Comparison of ENCODE assay signal across 22 cellular contexts in the genomic region with DNA sequence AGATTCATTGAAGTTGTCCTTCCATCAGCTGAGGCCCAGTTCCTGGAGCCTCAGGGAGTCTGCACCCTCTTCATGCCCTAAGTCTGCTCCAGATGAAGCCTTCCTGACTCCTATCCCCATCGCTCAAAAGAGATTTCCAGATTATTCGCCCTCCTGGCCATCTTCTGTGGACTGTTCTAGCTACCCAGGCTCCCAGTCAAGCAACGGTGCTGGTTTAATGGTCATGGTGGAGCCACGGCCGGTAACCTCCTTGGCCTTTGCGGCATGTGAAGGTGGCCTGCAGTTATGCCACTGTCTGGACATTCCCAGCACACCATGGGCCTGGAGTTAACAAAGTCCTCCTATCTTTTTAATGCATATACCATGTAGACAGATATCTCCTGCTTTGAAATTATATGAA.
"Had no signal": no experiment of that assay in that cellular context is flagged by ENCODE, and none has a peak within 500 bp of the region (broad histone marks: within the 10 kb centered on the region; RNA-seq: fewer than 3 reads in every experiment).

No MANE protein-coding gene starts in this region.

- H3K27ac Mint-ChIP-seq: natural killer cell; nephron; neural progenitor cell; progenitor cell of endocrine pancreas; stimulated activated effector memory CD8-positive, alpha-beta T cell treated with anti-CD3 and anti-CD28 coated beads, Interleukin-12 subunit alpha, Interleukin-12 subunit beta, amount 100 ng/mL, for 72 hours; stimulated activated naive B cell treated with anti-CD40 and anti-IgM and Interleukin-4, amounts not matched to agents 10 μg/mL and 1 μg/mL and 100 μg/mL, for 72 hours; stimulated activated naive CD8-positive, alpha-beta T cell treated with anti-CD3 and anti-CD28 coated beads, Interleukin-15, Interleukin-2, amounts not matched to agents 100 ng/mL and 50 ng/mL, for 24 hours had no signal

- H3K9me3 Mint-ChIP-seq: natural killer cell; stimulated activated effector memory CD8-positive, alpha-beta T cell treated with anti-CD3 and anti-CD28 coated beads, Interleukin-12 subunit alpha, Interleukin-12 subunit beta, amount 100 ng/mL, for 72 hours; stimulated activated naive CD8-positive, alpha-beta T cell treated with anti-CD3 and anti-CD28 coated beads, Interleukin-15, Interleukin-2, amounts not matched to agents 100 ng/mL and 50 ng/mL, for 24 hours had no signal

- H3K4me3 Mint-ChIP-seq: natural killer cell; nephron; neural progenitor cell; stimulated activated effector memory CD8-positive, alpha-beta T cell treated with anti-CD3 and anti-CD28 coated beads, Interleukin-12 subunit alpha, Interleukin-12 subunit beta, amount 100 ng/mL, for 72 hours; stimulated activated naive B cell treated with anti-CD40 and anti-IgM and Interleukin-4, amounts not matched to agents 10 μg/mL and 1 μg/mL and 100 μg/mL, for 72 hours; stimulated activated naive CD8-positive, alpha-beta T cell treated with anti-CD3 and anti-CD28 coated beads, Interleukin-15, Interleukin-2, amounts not matched to agents 100 ng/mL and 50 ng/mL, for 24 hours had no signal

- H3K4me1 Mint-ChIP-seq: natural killer cell; nephron; stimulated activated effector memory CD8-positive, alpha-beta T cell treated with anti-CD3 and anti-CD28 coated beads, Interleukin-12 subunit alpha, Interleukin-12 subunit beta, amount 100 ng/mL, for 72 hours had no signal

- H3K27me3 Mint-ChIP-seq: progenitor cell of endocrine pancreas; stimulated activated naive CD8-positive, alpha-beta T cell treated with anti-CD3 and anti-CD28 coated beads, Interleukin-15, Interleukin-2, amounts not matched to agents 100 ng/mL and 50 ng/mL, for 24 hours had no signal

- H3K36me3 Mint-ChIP-seq: natural killer cell; neural progenitor cell; stimulated activated effector memory CD8-positive, alpha-beta T cell treated with anti-CD3 and anti-CD28 coated beads, Interleukin-12 subunit alpha, Interleukin-12 subunit beta, amount 100 ng/mL, for 72 hours; stimulated activated naive B cell treated with anti-CD40 and anti-IgM and Interleukin-4, amounts not matched to agents 10 μg/mL and 1 μg/mL and 100 μg/mL, for 72 hours had no signal

- DNase-seq: natural killer cell; occipital lobe; pancreas; psoas muscle; right cardiac atrium; right lobe of liver; sigmoid colon; small intestine; stimulated activated CD4-positive, alpha-beta T cell treated with anti-CD3 and anti-CD28 coated beads, Interleukin-15, amount 100 ng/mL, for 24 hours; stimulated activated CD4-positive, alpha-beta T cell treated with anti-CD3 and anti-CD28 coated beads, Interleukin-2, amount 100 ng/mL, for 24 hours; stimulated activated CD4-positive, alpha-beta T cell treated with anti-CD3 and anti-CD28 coated beads, Interleukin-2, amount 100 ng/mL, for 48 hours; stimulated activated CD4-positive, alpha-beta T cell treated with anti-CD3 and anti-CD28 coated beads, Interleukin-4, amount 100 ng/mL, for 24 hours; stimulated activated naive B cell treated with anti-CD40 and anti-IgM and Interleukin-4, amounts not matched to agents 10 μg/mL and 1 μg/mL and 100 μg/mL, for 72 hours; stimulated activated naive CD4-positive, alpha-beta T cell treated with Interleukin-2 at 50 U/mL for 16 hours; stomach; thyroid gland; trophoblast cell had no signal
